Comparison of ENCODE assay signal across 1 cellular context in the genomic region with DNA sequence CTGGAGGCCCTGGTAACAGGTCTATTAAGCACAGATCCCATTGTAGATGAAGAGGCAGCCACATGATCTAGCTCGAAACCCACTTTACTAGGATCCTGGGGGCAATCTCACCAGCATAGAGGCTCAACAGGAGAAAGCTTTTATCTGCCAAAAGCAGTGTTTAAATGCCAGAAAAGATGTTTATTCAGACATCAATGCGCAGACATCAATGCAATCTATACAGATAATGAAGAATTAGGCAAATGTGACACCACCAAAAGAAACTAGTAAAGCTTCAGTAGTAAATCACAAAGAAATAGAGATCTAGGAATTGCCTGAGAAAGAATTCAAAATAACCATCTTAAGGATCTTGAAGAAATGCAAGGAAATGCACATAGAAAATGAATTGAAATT.
TF ChIP-seq lines count a peak whose summit lies in the region.

No MANE protein-coding gene starts in this region.

TF ChIP-seq in H1, 55 proteins besides CTCF, POLR2A, EP300 and RAD21:
- no peak for TF ChIP-seq TEAD4 (IDR thresholded peaks at IDR 0.05; ENCODE audit: low read depth, low read length)
- TF ChIP-seq, protein P1, sequence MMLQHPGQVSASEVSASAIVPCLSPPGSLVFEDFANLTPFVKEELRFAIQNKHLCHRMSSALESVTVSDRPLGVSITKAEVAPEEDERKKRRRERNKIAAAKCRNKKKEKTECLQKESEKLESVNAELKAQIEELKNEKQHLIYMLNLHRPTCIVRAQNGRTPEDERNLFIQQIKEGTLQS (IDR thresholded peaks at IDR 0.05; ENCODE audit: insufficient read depth, low read depth, low read length), result no peak
- TF ChIP-seq SIX5 (IDR thresholded peaks at IDR 0.05; ENCODE audit: low read depth, low read length), result no peak
- TF ChIP-seq POU5F1 (IDR thresholded peaks at IDR 0.05; ENCODE audit: low read depth, low read length), result no peak
- TF ChIP-seq RFX5 (IDR thresholded peaks at IDR 0.05; ENCODE audit: borderline replicate concordance, low read depth, low read length), result no peak
- no peak for TF ChIP-seq EZH2 (IDR thresholded peaks at IDR 0.05; ENCODE audit: low read depth, low read length, severe bottlenecking)
- TF ChIP-seq TAF1 (IDR thresholded peaks at IDR 0.05; ENCODE audit: low read depth, low read length), result no peak
- TF ChIP-seq KDM5A (IDR thresholded peaks at IDR 0.05; ENCODE audit: low read length), result no peak
- TF ChIP-seq KDM4A (IDR thresholded peaks at IDR 0.05; ENCODE audit: low read depth, low read length, severe bottlenecking), result no peak
- TF ChIP-seq USF2 (IDR thresholded peaks at IDR 0.05; ENCODE audit: low read length), result no peak
- TF ChIP-seq GTF2F1 (IDR thresholded peaks at IDR 0.05; ENCODE audit: borderline replicate concordance, low read depth, low read length), result no peak
- no peak for TF ChIP-seq SUZ12 (IDR thresholded peaks at IDR 0.05; ENCODE audit: low read length)
- TF ChIP-seq TAF7 (optimal IDR thresholded peaks at IDR 0.05; ENCODE audit: borderline replicate concordance, low read depth, low read length), result no peak
- no peak for TF ChIP-seq CTBP2 (IDR thresholded peaks at IDR 0.05; ENCODE audit: borderline replicate concordance, insufficient read depth, insufficient read length, low read length)
- TF ChIP-seq POLR2AphosphoS5 (IDR thresholded peaks at IDR 0.05; ENCODE audit: low read depth, low read length), result no peak
